ENCODE assay signal across 34 cellular contexts in genomic region chr2:235332240-235332890, GRCh38.
"Had no signal": no experiment of that assay in that cellular context is flagged by ENCODE, and none has a peak within 500 bp of the region (broad histone marks: within the 10 kb centered on the region; RNA-seq: fewer than 3 reads in every experiment).

No MANE protein-coding gene starts in this region.

- H3K36me3 ChIP-seq: MG63 had no signal

- H3K4me2 ChIP-seq: KMS-11 had no signal

- H3K27ac ChIP-seq: KMS-11 had no signal

- DNase-seq: Karpas-422, Kasumi-1, MM.1S, MV-4-11, NCI-H1048, NCI-H1092, NCI-H1092 treated with DMSO at 0.1 percent for 48 hours, NCI-H1105, NCI-H1105 treated with DMSO at 0.1 percent for 48 hours, NCI-H1417, NCI-H1417 treated with DMSO at 0.1 percent for 48 hours, NCI-H1436, NCI-H1436 treated with DMSO at 0.1 percent for 48 hours, NCI-H146, NCI-H1694, NCI-H1694 treated with DMSO at 0.1 percent for 48 hours, NCI-H187, NCI-H187 treated with DMSO at 0.1 percent for 48 hours, NCI-H1930, NCI-H2029, NCI-H2029 treated with DMSO at 0.1 percent for 48 hours, NCI-H2081, NCI-H2081 treated with DMSO at 0.1 percent for 48 hours, NCI-H2107, NCI-H2171, NCI-H2171 treated with DMSO at 0.1 percent for 48 hours, NCI-H2227 treated with DMSO at 0.1 percent for 48 hours, NCI-H226, NCI-H345, NCI-H446, NCI-H446 treated with DMSO at 0.1 percent for 48 hours, NCI-H510A had no signal

- H3K4me3 ChIP-seq: MG63 had no signal

- H3K27me3 ChIP-seq: MG63 had no signal

- H3K9me3 ChIP-seq: MG63 had no signal

- H3K9ac ChIP-seq: KMS-11 had no signal
